9 cellular contexts compared by ENCODE assay signal in genomic region chr4:152255437-152255836, GRCh38.
DNase-seq lines count a peak whose midpoint lies in the region; ATAC-seq and TF ChIP-seq lines count a peak whose summit lies in the region.
"Had no signal": no experiment of that assay in that cellular context is flagged by ENCODE, and none has a peak within 500 bp of the region (broad histone marks: within the 10 kb centered on the region; RNA-seq: fewer than 3 reads in every experiment).

No MANE protein-coding gene starts in this region.

- TF ChIP-seq CTCF in HCT116 (IDR thresholded peaks at IDR 0.05 in 2 of 3, conservative IDR thresholded peaks at IDR 0.05 in 1 of 3; ENCODE audit: borderline replicate concordance in 1 of 3, insufficient read depth in 1 of 3, low read depth in 2 of 3, low read length in 2 of 3) (no peak), lower lobe of right lung (IDR thresholded peaks at IDR 0.05) (no peak)

- H3K36me3 ChIP-seq in HCT116 (ENCODE audit: control insufficient read depth in 1 of 2, insufficient read depth in 2 of 2, low read length in 2 of 2) (no peaks in the 10 kb centered on the region), lower lobe of right lung (no peaks in the 10 kb centered on the region)
- H3K36me3 ChIP-seq: tibial artery had no signal

- H3K9ac ChIP-seq in HCT116 (ENCODE audit: low read length): no peak overlapping the region

- BruUV-seq in HCT116 (replicated peaks; lab: Mats Ljungman, UMichigan): no TSS peak

- peak; percentile 48 for DNase-seq in HCT116 (ENCODE audit: low read depth, low spot score)
- peak; percentile 59 for DNase-seq in NCI-H1092 (lab: John Stamatoyannopoulos, UW)
- peak; percentile 43 for DNase-seq in activated CD8-positive, alpha-beta memory T cell treated with anti-CD3 and anti-CD28 coated beads, Interleukin-2, amount 50 U/mL, for 1 hour (ENCODE audit: extremely low read depth)
- DNase-seq in lower lobe of right lung: no peak
- no peak for DNase-seq in NCI-H2171 (lab: John Stamatoyannopoulos, UW)
- no peak for DNase-seq in DMS 273 (lab: John Stamatoyannopoulos, UW; ENCODE audit: unreplicated experiment)
- DNase-seq in medulla oblongata (ENCODE audit: extremely low spot score): no peak

- H3K4me2 ChIP-seq in HCT116 (ENCODE audit: low read length): peak overlapping the region; percentile 68

- H3K9me2 ChIP-seq in HCT116 (ENCODE audit: insufficient read depth): no peaks in the 10 kb centered on the region

- H3K79me2 ChIP-seq in HCT116 (ENCODE audit: insufficient read depth, low read length): no peaks in the 10 kb centered on the region

- H3K9me3 ChIP-seq in HCT116 (ENCODE audit: control insufficient read depth in 1 of 2, insufficient read depth in 1 of 2, low read depth in 1 of 2, low read length in 2 of 2): no peaks in the 10 kb centered on the region; a peak in 1 of 4 replicates
- H3K9me3 ChIP-seq in lower lobe of right lung: no peaks in the 10 kb centered on the region
- H3K9me3 ChIP-seq: tibial artery had no signal

- RAD21 ChIA-PET in HCT116 (lab: Charles Lee; ENCODE audit: low non-redundant PET in 1 of 2, low total read pairs in 2 of 2, uncharacterized antibody in 2 of 2, unreplicated experiment in 2 of 2): no interaction called here

- TF ChIP-seq POLR2A in HCT116 (IDR thresholded peaks at IDR 0.05; ENCODE audit: borderline replicate concordance, extremely low read depth, insufficient read depth, insufficient read length): no peak

- peak overlapping the region in 1 of 2 experiments; percentile 31; a peak in 2 of 4 replicates for H3K4me3 ChIP-seq in HCT116 (replicated peaks in 1 of 2; ENCODE audit: low read depth in 1 of 2, low read length in 2 of 2)
- H3K4me3 ChIP-seq in lower lobe of right lung: no peak overlapping the region
- H3K4me3 ChIP-seq: tibial artery had no signal

- H3K27ac ChIP-seq in HCT116 (ENCODE audit: low read depth, low read length): peak overlapping the region; percentile 14; the same call in 1 of the 2 replicates
- H3K27ac ChIP-seq in lower lobe of right lung: no peak overlapping the region
- H3K27ac ChIP-seq: tibial artery had no signal

- ATAC-seq in GM18498 (IDR thresholded peaks at IDR 0.05; ENCODE audit: unreplicated experiment) (peak; percentile 94), HCT116 (peak; percentile 77), lower lobe of right lung (peak; percentile 45 to 64)

- intact Hi-C loops in HCT116 (cut with micrococcal nuclease): no loop called here
- intact Hi-C loops in lower lobe of right lung (cut with DNase I): no loop called here

- H3K4me1 ChIP-seq in HCT116 (ENCODE audit: control insufficient read depth in 1 of 2, insufficient read depth in 2 of 2, low read length in 2 of 2) (peaks cover 33 to 59% of the 10 kb centered on the region in 2 experiments), lower lobe of right lung (peaks cover 8% of the 10 kb centered on the region)
- H3K4me1 ChIP-seq: tibial artery had no signal

- CTCF ChIA-PET in HCT116 (lab: Charles Lee): no interaction called here

- TF ChIP-seq RAD21 in HCT116 (IDR thresholded peaks at IDR 0.05; ENCODE audit: low read depth): no peak

- H2AFZ ChIP-seq in HCT116 (ENCODE audit: low read depth, low read length, poor library complexity, severe bottlenecking): peak overlapping the region; percentile 91

- H3K27me3 ChIP-seq in HCT116 (ENCODE audit: insufficient read depth, low read length) (no peaks in the 10 kb centered on the region), lower lobe of right lung (ENCODE audit: low read depth) (no peaks in the 10 kb centered on the region)
- H3K27me3 ChIP-seq: tibial artery had no signal

- POLR2A ChIA-PET in HCT116 (lab: Charles Lee): no interaction called here

- no peaks in the 10 kb centered on the region for H4K20me1 ChIP-seq in HCT116 (ENCODE audit: insufficient read depth)

TF ChIP-seq in HCT116, 20 proteins besides CTCF, POLR2A, EP300 and RAD21:
- TF ChIP-seq TCF7L2 (IDR thresholded peaks at IDR 0.05; ENCODE audit: borderline replicate concordance, extremely low read depth, insufficient read depth, insufficient read length): peak; percentile 78
- TF ChIP-seq POLR2AphosphoS5 (IDR thresholded peaks at IDR 0.05; ENCODE audit: low read depth, low read length): peak; percentile 57; the same call in 1 of the 2 replicates
- TF ChIP-seq, protein P1, sequence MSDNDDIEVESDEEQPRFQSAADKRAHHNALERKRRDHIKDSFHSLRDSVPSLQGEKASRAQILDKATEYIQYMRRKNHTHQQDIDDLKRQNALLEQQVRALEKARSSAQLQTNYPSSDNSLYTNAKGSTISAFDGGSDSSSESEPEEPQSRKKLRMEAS (IDR thresholded peaks at IDR 0.05): 0 out of 2 replicates have a peak, but pooled peaks have one; percentile 30
- no peak for TF ChIP-seq ELF1 (IDR thresholded peaks at IDR 0.05; ENCODE audit: borderline replicate concordance, low read depth)
- peak; percentile 77; the same call in 1 of the 2 replicates for TF ChIP-seq CBX3 (IDR thresholded peaks at IDR 0.05; ENCODE audit: low read depth)
- TF ChIP-seq EZH2 (IDR thresholded peaks at IDR 0.05): no peak
- TF ChIP-seq SP1 (IDR thresholded peaks at IDR 0.05; ENCODE audit: low read depth): peak; percentile 62
TF ChIP-seq in HCT116: peak in this region for 5.

Comparison
In these comparisons a context has a peak if more than half of its experiments do, and no peak if none do; other contexts are left out.
1. DNase-seq: peak in HCT116 (single experiment), NCI-H1092 (single experiment) and activated CD8-positive, alpha-beta memory T cell treated with anti-CD3 and anti-CD28 coated beads, Interleukin-2, amount 50 U/mL, for 1 hour (single experiment); none in lower lobe of right lung (single experiment), NCI-H2171 (single experiment), DMS 273 (single experiment) and medulla oblongata (single experiment).
2. Peak in every context shown above with its lines, with median percentiles within 50 percentile points of each other: ATAC-seq.